Comparison of ENCODE assay signal across 9 cellular contexts in the genomic region with DNA sequence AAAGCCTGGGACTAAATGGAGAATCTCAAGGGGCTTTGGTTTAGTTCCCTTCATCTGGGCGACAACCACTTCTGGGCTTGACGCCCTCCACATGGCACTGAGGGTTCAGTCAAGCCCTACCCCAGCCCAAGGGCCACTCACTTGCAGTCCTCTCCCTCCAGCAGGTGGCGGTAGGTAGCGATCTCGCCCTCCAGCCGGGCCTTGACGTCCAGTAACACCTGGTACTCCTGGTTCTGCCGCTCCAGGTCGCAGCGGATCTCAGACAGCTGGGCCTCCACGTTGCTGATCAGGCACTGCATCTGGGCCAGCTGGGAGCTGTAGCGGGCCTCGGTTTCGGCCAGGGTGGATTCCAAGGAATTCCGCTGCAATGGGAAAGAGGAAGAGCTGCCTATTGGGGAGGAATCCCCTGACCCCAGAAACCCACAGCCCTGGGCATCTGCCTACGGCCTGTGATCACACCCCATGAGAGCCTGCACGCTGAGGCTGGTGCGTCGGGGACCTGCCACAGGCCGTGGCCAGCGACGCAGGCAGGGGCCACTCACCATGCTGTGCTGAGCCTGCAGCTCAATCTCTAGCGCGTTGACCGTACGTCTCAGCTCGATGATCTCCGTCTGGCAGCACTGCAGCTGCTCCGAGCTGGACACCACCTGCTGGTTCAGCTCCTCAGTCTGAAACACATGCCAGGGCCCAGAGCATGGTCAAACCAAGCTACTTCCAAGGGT. TPM values are rescaled to one million over a fixed set of nuclear protein-coding genes. Genes with fewer than 3 reads are reported as not detected.
DNase-seq lines count a peak whose midpoint lies in the region; ATAC-seq, FAIRE-seq and TF ChIP-seq lines count a peak whose summit lies in the region.
"Had no signal": no experiment of that assay in that cellular context is flagged by ENCODE, and none has a peak within 500 bp of the region (broad histone marks: within the 10 kb centered on the region; RNA-seq: fewer than 3 reads in every experiment).

No MANE protein-coding gene starts in this region.

- intact Hi-C loops in PC-9 (cut with micrococcal nuclease; ENCODE audit: unreplicated experiment): no loop called here
- intact Hi-C loops in endothelial cell of umbilical vein (cut with micrococcal nuclease): loop anchor here (1.0 to 2.0 kb wide), 4 partner anchors 9 to 180 kb away; no protein-coding TSS in a partner anchor
- intact Hi-C loops in spleen (cut with DNase I; ENCODE audit: low total_unique reads): no loop called here
- intact Hi-C loops in uterus (cut with DNase I; ENCODE audit: low total_unique reads): no loop called here

- no peaks in the 10 kb centered on the region for H3K9me3 ChIP-seq in PC-9 (ENCODE audit: insufficient read depth, low read depth)
- no peaks in the 10 kb centered on the region for H3K9me3 ChIP-seq in endothelial cell of umbilical vein (replicated peaks; ENCODE audit: control insufficient read depth, insufficient read depth, low read length)
- no peaks in the 10 kb centered on the region for H3K9me3 ChIP-seq in spleen
- H3K9me3 ChIP-seq in uterus: no peaks in the 10 kb centered on the region
- H3K9me3 ChIP-seq: vagina had no signal

- POLR2A ChIA-PET in PC-9 (lab: Charles Lee; ENCODE audit: unreplicated experiment): no interaction called here
- POLR2A ChIA-PET in endothelial cell of umbilical vein (lab: Charles Lee): no interaction called here

- TF ChIP-seq POLR2A in GM12891 (IDR thresholded peaks at IDR 0.05; ENCODE audit: low read depth, low read length) (no peak), endothelial cell of umbilical vein (IDR thresholded peaks at IDR 0.05; ENCODE audit: low read depth, low read length) (no peak), spleen (IDR thresholded peaks at IDR 0.05) (no peak), uterus (IDR thresholded peaks at IDR 0.05) (no peak)

- no peak overlapping the region for H3K9ac ChIP-seq in endothelial cell of umbilical vein (replicated peaks; ENCODE audit: extremely low read depth, insufficient read depth, low read length)

- DNase-seq in GM12891 (ENCODE audit: insufficient read length, low spot score) (peak; percentile 47), PC-9 (no peak), endothelial cell of umbilical vein (ENCODE audit: low read depth, low spot score) (peak; percentile 28), spleen (peak; percentile 89), uterus (no peak), Kasumi-1 (lab: John Stamatoyannopoulos, UW) (no peak)

- TF ChIP-seq CTCF in PC-9 (conservative IDR thresholded peaks at IDR 0.05) (peak; percentile 36; the same call in 1 of the 2 replicates), endothelial cell of umbilical vein (IDR thresholded peaks at IDR 0.05; ENCODE audit: extremely low read depth in 1 of 2, insufficient read depth in 1 of 2, low read depth in 1 of 2, low read length in 2 of 2) (peak; percentile 65 to 80), spleen (IDR thresholded peaks at IDR 0.05 in 8 of 11, conservative IDR thresholded peaks at IDR 0.05 in 3 of 11) (peak in 9 of 11 experiments; percentile 17 to 70 (median 46)), uterus (IDR thresholded peaks at IDR 0.05) (peak in 1 of 4 experiments; percentile 15)

- H4K20me1 ChIP-seq in PC-9 (ENCODE audit: insufficient read depth) (no peaks in the 10 kb centered on the region), endothelial cell of umbilical vein (replicated peaks; ENCODE audit: control insufficient read depth, extremely low read depth, insufficient read depth, low read length) (no peaks in the 10 kb centered on the region)

- WGBS in spleen, 5 donors: 63 to 81% (median 67%) methylated on average over 11 to 29 of the region's 29 CpGs

- H3K36me3 ChIP-seq in PC-9 (ENCODE audit: low read depth): no peaks in the 10 kb centered on the region
- no peaks in the 10 kb centered on the region for H3K36me3 ChIP-seq in endothelial cell of umbilical vein (ENCODE audit: control insufficient read depth in 2 of 2, extremely low read depth in 1 of 2, insufficient read depth in 2 of 2, low read length in 2 of 2)
- H3K36me3 ChIP-seq in spleen: no peaks in the 10 kb centered on the region
- no peaks in the 10 kb centered on the region for H3K36me3 ChIP-seq in uterus
- H3K36me3 ChIP-seq: vagina had no signal

- peak; percentile 72 for FAIRE-seq in GM12891 (lab: Jason Lieb, UNC)
- FAIRE-seq in endothelial cell of umbilical vein (lab: Jason Lieb, UNC): peak; percentile 48

- H3K4me2 ChIP-seq in PC-9 (no peak overlapping the region), endothelial cell of umbilical vein (ENCODE audit: insufficient read depth, low read length) (no peak overlapping the region)

- H3K79me2 ChIP-seq in PC-9 (ENCODE audit: low read depth) (no peaks in the 10 kb centered on the region), endothelial cell of umbilical vein (ENCODE audit: control insufficient read depth, insufficient read depth, low read length) (no peaks in the 10 kb centered on the region)

- H3K27me3 ChIP-seq in PC-9 (ENCODE audit: insufficient read depth, low read depth) (no peaks in the 10 kb centered on the region), endothelial cell of umbilical vein (ENCODE audit: control insufficient read depth in 2 of 2, insufficient read depth in 2 of 2, low read length in 2 of 2) (no peaks in the 10 kb centered on the region), spleen (replicated peaks in 1 of 7) (peaks cover 0 to 19% (median 0%) of the 10 kb centered on the region in 7 donors), uterus (no peaks in the 10 kb centered on the region)
- H3K27me3 ChIP-seq: vagina had no signal

- H3K4me1 ChIP-seq in PC-9 (replicated peaks; ENCODE audit: insufficient read depth) (no peaks in the 10 kb centered on the region), endothelial cell of umbilical vein (ENCODE audit: control insufficient read depth, extremely low read depth, insufficient read depth, low read length) (no peaks in the 10 kb centered on the region), spleen (peaks cover 0 to 29% (median 4%) of the 10 kb centered on the region in 6 donors), uterus (no peaks in the 10 kb centered on the region)

- no TSS peak for BruUV-seq in PC-9 (replicated peaks; lab: Mats Ljungman, UMichigan)
- BruUV-seq in endothelial cell of umbilical vein (replicated peaks; lab: Mats Ljungman, UMichigan): no TSS peak

- no peaks in the 10 kb centered on the region for H3F3A ChIP-seq in PC-9 (ENCODE audit: insufficient read depth, low read depth)

- H3K4me3 ChIP-seq in PC-9: no peak overlapping the region
- H3K4me3 ChIP-seq in endothelial cell of umbilical vein (replicated peaks in 1 of 3; ENCODE audit: insufficient read depth in 1 of 3, low read depth in 1 of 3, low read length in 3 of 3): no peak overlapping the region
- no peak overlapping the region for H3K4me3 ChIP-seq in spleen
- H3K4me3 ChIP-seq in uterus: no peak overlapping the region
- H3K4me3 ChIP-seq: vagina had no signal

- no peak overlapping the region for H3K27ac ChIP-seq in PC-9
- H3K27ac ChIP-seq in endothelial cell of umbilical vein (ENCODE audit: insufficient read depth, low read depth, low read length): no peak overlapping the region
- H3K27ac ChIP-seq in spleen: no peak overlapping the region
- H3K27ac ChIP-seq in uterus: no peak overlapping the region
- H3K27ac ChIP-seq: vagina had no signal

- ATAC-seq in HG02623 (IDR thresholded peaks at IDR 0.05; ENCODE audit: unreplicated experiment) (no peak), HG02852 (IDR thresholded peaks at IDR 0.05; ENCODE audit: unreplicated experiment) (no peak)

- dilution Hi-C loops in endothelial cell of umbilical vein (cut with MboI; ENCODE audit: extremely low pct_ligation_motif_present, low sequenced_read_pairs): no loop called here

- no peaks in the 10 kb centered on the region for H3K9me2 ChIP-seq in PC-9 (ENCODE audit: insufficient read depth)

- H3K9me1 ChIP-seq in endothelial cell of umbilical vein (replicated peaks; ENCODE audit: control insufficient read depth, extremely low read depth, insufficient read depth, low read length): no peaks in the 10 kb centered on the region

- H2AFZ ChIP-seq in PC-9 (no peak overlapping the region), endothelial cell of umbilical vein (ENCODE audit: low read depth, low read length) (no peak overlapping the region)

- CTCF ChIA-PET in PC-9 (lab: Charles Lee) (no interaction called here), endothelial cell of umbilical vein (lab: Charles Lee) (interaction anchor here (0.6 to 22.3 kb wide), 21 partner anchors 9 to 630 kb away, joined by 3 to 350 read pairs (median 5); partner anchors contain the start of gene KRT32)

RNA-seq across cellular contexts. Expression of gene KRT36, which starts 2.7 kb away (rescaled TPM):
- polyA plus RNA-seq in GM12891 (2012; ENCODE audit: low read depth, missing spikeins): not detected
- not detected in 2 replicates for total RNA-seq in PC-9 (2021)
- total RNA-seq in endothelial cell of umbilical vein: not detected in 2 replicates
- 0.04 and 0.11 TPM in 2 replicates for polyA plus RNA-seq in endothelial cell of umbilical vein
- polyA plus RNA-seq in endothelial cell of umbilical vein (2011; cell fraction: cytosol; rRNA removed): 0.04 TPM in 1 of 2 replicates, not detected in the other
- 0.09 TPM in 1 of 2 replicates, not detected in the other for polyA plus RNA-seq in endothelial cell of umbilical vein (2011; cell fraction: nucleus; rRNA removed)
- polyA plus RNA-seq in endothelial cell of umbilical vein (2012): not detected in 2 replicates
- 0.17 TPM in 1 of 2 replicates, not detected in the other for polyA minus RNA-seq in endothelial cell of umbilical vein
- polyA minus RNA-seq in endothelial cell of umbilical vein (2011; cell fraction: cytosol; rRNA and poly(A)+ RNA removed): not detected
- polyA minus RNA-seq in endothelial cell of umbilical vein (2011; cell fraction: nucleus; rRNA and poly(A)+ RNA removed): not detected in 2 replicates
- total RNA-seq in spleen: 1 to 10 TPM in 2 of 7 donors, under 1 TPM in 4, not detected in 1; 0.27 to 2.7 (median 0.44) TPM
- polyA plus RNA-seq in spleen: under 1 TPM; 0.20 to 0.51 (median 0.22) TPM
- total RNA-seq in uterus: not detected
- total RNA-seq: vagina had no signal

RNA-seq across cellular contexts. Expression of gene KRT35, which starts 6.0 kb away (rescaled TPM):
- polyA plus RNA-seq in GM12891 (2012; ENCODE audit: low read depth, missing spikeins): not detected
- total RNA-seq in PC-9 (2021) (not detected in 2 replicates), endothelial cell of umbilical vein (not detected in 2 replicates), spleen (under 1 TPM in 1 of 7 donors, not detected in 6; 0.19 TPM), uterus (not detected)
- polyA plus RNA-seq in endothelial cell of umbilical vein (0.08 TPM in 1 of 2 replicates, not detected in the other), spleen (under 1 TPM in 1 of 3 donors, not detected in 2; 0.19 TPM)
- polyA plus RNA-seq in endothelial cell of umbilical vein (2011; cell fraction: cytosol; rRNA removed): not detected in 2 replicates
- polyA plus RNA-seq in endothelial cell of umbilical vein (2011; cell fraction: nucleus; rRNA removed): 0.08 TPM in 1 of 2 replicates, not detected in the other
- polyA plus RNA-seq in endothelial cell of umbilical vein (2012): not detected in 2 replicates
- polyA minus RNA-seq in endothelial cell of umbilical vein: not detected in 2 replicates
- not detected for polyA minus RNA-seq in endothelial cell of umbilical vein (2011; cell fraction: cytosol; rRNA and poly(A)+ RNA removed)
- polyA minus RNA-seq in endothelial cell of umbilical vein (2011; cell fraction: nucleus; rRNA and poly(A)+ RNA removed): not detected in 2 replicates
- total RNA-seq: vagina had no signal

RNA-seq across cellular contexts. Expression of gene KRT13, which starts 18.4 kb away (rescaled TPM):
- polyA plus RNA-seq in GM12891 (2012; ENCODE audit: low read depth, missing spikeins): not detected
- 606 and 1,548 TPM in 2 replicates for total RNA-seq in PC-9 (2021)
- not detected in 2 replicates for total RNA-seq in endothelial cell of umbilical vein
- not detected in 2 replicates for polyA plus RNA-seq in endothelial cell of umbilical vein
- not detected in 2 replicates for polyA plus RNA-seq in endothelial cell of umbilical vein (2011; cell fraction: cytosol; rRNA removed)
- polyA plus RNA-seq in endothelial cell of umbilical vein (2011; cell fraction: nucleus; rRNA removed): not detected in 2 replicates
- polyA plus RNA-seq in endothelial cell of umbilical vein (2012): not detected in 2 replicates
- polyA minus RNA-seq in endothelial cell of umbilical vein: not detected in 2 replicates
- not detected for polyA minus RNA-seq in endothelial cell of umbilical vein (2011; cell fraction: cytosol; rRNA and poly(A)+ RNA removed)
- not detected in 2 replicates for polyA minus RNA-seq in endothelial cell of umbilical vein (2011; cell fraction: nucleus; rRNA and poly(A)+ RNA removed)
- total RNA-seq in spleen: not detected
- 10 to 100 TPM in 1 of 3 donors, 1 to 10 TPM in 2; 1.6 to 26.4 (median 3.8) TPM for polyA plus RNA-seq in spleen
- total RNA-seq in uterus: 1 to 10 TPM; 1.5 to 6.4 (median 3.0) TPM

RNA-seq across cellular contexts. Expression of gene KRT32, which starts 19.8 kb away (rescaled TPM):
- polyA plus RNA-seq in GM12891 (2012; ENCODE audit: low read depth, missing spikeins): not detected
- total RNA-seq in PC-9 (2021): not detected in 2 replicates
- total RNA-seq in endothelial cell of umbilical vein: not detected in 2 replicates
- not detected in 2 replicates for polyA plus RNA-seq in endothelial cell of umbilical vein
- not detected in 2 replicates for polyA plus RNA-seq in endothelial cell of umbilical vein (2011; cell fraction: cytosol; rRNA removed)
- polyA plus RNA-seq in endothelial cell of umbilical vein (2011; cell fraction: nucleus; rRNA removed): not detected in 2 replicates
- not detected in 2 replicates for polyA plus RNA-seq in endothelial cell of umbilical vein (2012)
- not detected in 2 replicates for polyA minus RNA-seq in endothelial cell of umbilical vein
- not detected for polyA minus RNA-seq in endothelial cell of umbilical vein (2011; cell fraction: cytosol; rRNA and poly(A)+ RNA removed)
- not detected in 2 replicates for polyA minus RNA-seq in endothelial cell of umbilical vein (2011; cell fraction: nucleus; rRNA and poly(A)+ RNA removed)
- total RNA-seq in spleen: not detected
- not detected for polyA plus RNA-seq in spleen
- total RNA-seq in uterus: not detected
- total RNA-seq: vagina had no signal

RNA-seq across cellular contexts. Expression of gene KRT15, which starts 31.7 kb away (rescaled TPM):
- not detected for polyA plus RNA-seq in GM12891 (2012; ENCODE audit: low read depth, missing spikeins)
- 41.9 and 49.9 TPM in 2 replicates for total RNA-seq in PC-9 (2021)
- 2.8 TPM in 2 replicates for total RNA-seq in endothelial cell of umbilical vein
- 0.68 and 0.83 TPM in 2 replicates for polyA plus RNA-seq in endothelial cell of umbilical vein
- polyA plus RNA-seq in endothelial cell of umbilical vein (2011; cell fraction: cytosol; rRNA removed): 1.7 and 2.4 TPM in 2 replicates
- polyA plus RNA-seq in endothelial cell of umbilical vein (2011; cell fraction: nucleus; rRNA removed): 2.2 and 3.1 TPM in 2 replicates
- polyA plus RNA-seq in endothelial cell of umbilical vein (2012): 3.1 and 10.7 TPM in 2 replicates
- polyA minus RNA-seq in endothelial cell of umbilical vein: 0.76 and 1.6 TPM in 2 replicates
- polyA minus RNA-seq in endothelial cell of umbilical vein (2011; cell fraction: cytosol; rRNA and poly(A)+ RNA removed): 2.3 TPM
- 0.29 and 0.43 TPM in 2 replicates for polyA minus RNA-seq in endothelial cell of umbilical vein (2011; cell fraction: nucleus; rRNA and poly(A)+ RNA removed)
- not detected for total RNA-seq in spleen
- 1 to 10 TPM in 1 of 3 donors, under 1 TPM in 2; 0.07 to 1.3 (median 0.11) TPM for polyA plus RNA-seq in spleen
- 10 to 100 TPM in 1 of 4 donors, 1 to 10 TPM in 1, under 1 TPM in 1, not detected in 1; 0.41 to 11.5 (median 1.6) TPM for total RNA-seq in uterus

Comparison
In these comparisons a context has a peak if more than half of its experiments do, and no peak if none do; other contexts are left out.
1. DNase-seq: peak in GM12891 (single experiment), endothelial cell of umbilical vein (single experiment) and spleen (single experiment); none in PC-9 (0 of 2), uterus (0 of 2) and Kasumi-1 (0 of 2).
2. RNA of gene KRT13, which starts 18.4 kb away (total RNA-seq): 606 to 1,548 TPM in PC-9; 1.5 to 6.4 TPM in uterus, not detected in endothelial cell of umbilical vein and not detected in spleen; every median in the first group is over 10 times any median in the second.